Comparison of ENCODE assay signal across 16 cellular contexts in genomic region chr1:64974288-64974825, GRCh38. TPM values are rescaled to one million over a fixed set of nuclear protein-coding genes. Genes with fewer than 3 reads are reported as not detected.
DNase-seq lines count a peak whose midpoint lies in the region; ATAC-seq, FAIRE-seq and TF ChIP-seq lines count a peak whose summit lies in the region.
"Had no signal": no experiment of that assay in that cellular context is flagged by ENCODE, and none has a peak within 500 bp of the region (broad histone marks: within the 10 kb centered on the region; RNA-seq: fewer than 3 reads in every experiment).

No MANE protein-coding gene starts in this region.

- H3K4me1 Mint-ChIP-seq in T-helper 17 cell: peaks cover 10% of the 10 kb centered on the region
- peaks cover 7% of the 10 kb centered on the region for H3K4me1 Mint-ChIP-seq in memory B cell

- peak overlapping the region; percentile 62 for H3K27ac Mint-ChIP-seq in T-helper 17 cell
- H3K27ac Mint-ChIP-seq in memory B cell: peak overlapping the region; percentile 19
- H3K27ac Mint-ChIP-seq: CD14-positive monocyte, H9 had no signal

- no peak for FAIRE-seq in HTR-8/SVneo (lab: Jason Lieb, UNC)
- FAIRE-seq: G401.6, GM12892, H1 had no signal

- ATAC-seq in T-helper 17 cell: no peak
- ATAC-seq in memory B cell (ENCODE audit: low read depth): no peak

- no peaks in the 10 kb centered on the region for H3K9me3 Mint-ChIP-seq in memory B cell
- H3K9me3 Mint-ChIP-seq: CD14-positive monocyte; CD4-positive, alpha-beta memory T cell; H9 had no signal

- H3K4me3 Mint-ChIP-seq in T-helper 17 cell: no peak overlapping the region
- no peak overlapping the region for H3K4me3 Mint-ChIP-seq in memory B cell
- H3K4me3 Mint-ChIP-seq: CD14-positive monocyte; CD4-positive, alpha-beta memory T cell; H9 had no signal

- in situ Hi-C loops in GM13977 (cut with MboI; ENCODE audit: low pct_unique_long_range_greater_than_20kb, low sequenced_read_pairs, unreplicated experiment): no loop called here

- DNase-seq in D341Med (ENCODE audit: low spot score): peak; percentile 25
- DNase-seq in NCI-H524 treated with DMSO at 0.1 percent for 48 hours (lab: John Stamatoyannopoulos, UW): peak; percentile 72
- no peak for DNase-seq in T-helper 17 cell
- DNase-seq in memory B cell (ENCODE audit: low spot score in 2 of 2): no peak
- DNase-seq in GM20000 (ENCODE audit: low spot score): no peak
- DNase-seq in lower leg skin (ENCODE audit: low spot score in 2 of 2): no peak
- DNase-seq in HTR-8/SVneo (ENCODE audit: insufficient read length, low spot score): no peak
- DNase-seq in GM13977 (ENCODE audit: low spot score): no peak
- DNase-seq: 8988T; CD4-positive, alpha-beta memory T cell; H9 had no signal

- no peak for TF ChIP-seq POLR2A in lower leg skin (IDR thresholded peaks at IDR 0.05)

- intact Hi-C loops in lower leg skin (cut with DNase I; ENCODE audit: low total_unique reads): no loop called here

- WGBS in lower leg skin, 2 donors: 73 to 77% methylated on average over 2 of the region's 2 CpGs

- TF ChIP-seq CTCF in GM20000 (IDR thresholded peaks at IDR 0.05; ENCODE audit: extremely low read depth, missing control alignments) (no peak), lower leg skin (IDR thresholded peaks at IDR 0.05) (no peak), GM13977 (IDR thresholded peaks at IDR 0.05; ENCODE audit: extremely low read depth, insufficient read depth, missing control alignments) (no peak)

- no peaks in the 10 kb centered on the region for H3K36me3 Mint-ChIP-seq in T-helper 17 cell (ENCODE audit: low read depth)
- H3K36me3 Mint-ChIP-seq in memory B cell: no peaks in the 10 kb centered on the region
- H3K36me3 Mint-ChIP-seq: CD14-positive monocyte; CD4-positive, alpha-beta memory T cell had no signal

- no peaks in the 10 kb centered on the region for H3K27me3 Mint-ChIP-seq in T-helper 17 cell
- no peaks in the 10 kb centered on the region for H3K27me3 Mint-ChIP-seq in memory B cell
- H3K27me3 Mint-ChIP-seq: CD4-positive, alpha-beta memory T cell had no signal

- H3K4me3 ChIP-seq in lower leg skin (ENCODE audit: low read depth, poor library complexity, severe bottlenecking): no peak overlapping the region
- H3K4me3 ChIP-seq: BLaER1 had no signal

- H3K9me3 ChIP-seq in T-helper 17 cell (ENCODE audit: control insufficient read depth, low read length, poor library complexity, severe bottlenecking): no peaks in the 10 kb centered on the region
- H3K9me3 ChIP-seq: BLaER1 had no signal

RNA-seq across cellular contexts. Expression of gene JAK1, which starts 8.0 kb away (rescaled TPM):
- total RNA-seq in T-helper 17 cell (100 to 1,000 TPM; 246 to 317 TPM), lower leg skin (100 to 1,000 TPM in 3 of 4 donors, 10 to 100 TPM in 1; 97.1 to 159 (median 129) TPM)

Comparison
In these comparisons a context has a peak if more than half of its experiments do, and no peak if none do; other contexts are left out.
1. DNase-seq: peak in D341Med (single experiment) and NCI-H524 treated with DMSO at 0.1 percent for 48 hours (single experiment); none in T-helper 17 cell (0 of 3), memory B cell (0 of 2), GM20000 (single experiment), lower leg skin (0 of 2), HTR-8/SVneo (single experiment) and GM13977 (single experiment).